In the genomic region with DNA sequence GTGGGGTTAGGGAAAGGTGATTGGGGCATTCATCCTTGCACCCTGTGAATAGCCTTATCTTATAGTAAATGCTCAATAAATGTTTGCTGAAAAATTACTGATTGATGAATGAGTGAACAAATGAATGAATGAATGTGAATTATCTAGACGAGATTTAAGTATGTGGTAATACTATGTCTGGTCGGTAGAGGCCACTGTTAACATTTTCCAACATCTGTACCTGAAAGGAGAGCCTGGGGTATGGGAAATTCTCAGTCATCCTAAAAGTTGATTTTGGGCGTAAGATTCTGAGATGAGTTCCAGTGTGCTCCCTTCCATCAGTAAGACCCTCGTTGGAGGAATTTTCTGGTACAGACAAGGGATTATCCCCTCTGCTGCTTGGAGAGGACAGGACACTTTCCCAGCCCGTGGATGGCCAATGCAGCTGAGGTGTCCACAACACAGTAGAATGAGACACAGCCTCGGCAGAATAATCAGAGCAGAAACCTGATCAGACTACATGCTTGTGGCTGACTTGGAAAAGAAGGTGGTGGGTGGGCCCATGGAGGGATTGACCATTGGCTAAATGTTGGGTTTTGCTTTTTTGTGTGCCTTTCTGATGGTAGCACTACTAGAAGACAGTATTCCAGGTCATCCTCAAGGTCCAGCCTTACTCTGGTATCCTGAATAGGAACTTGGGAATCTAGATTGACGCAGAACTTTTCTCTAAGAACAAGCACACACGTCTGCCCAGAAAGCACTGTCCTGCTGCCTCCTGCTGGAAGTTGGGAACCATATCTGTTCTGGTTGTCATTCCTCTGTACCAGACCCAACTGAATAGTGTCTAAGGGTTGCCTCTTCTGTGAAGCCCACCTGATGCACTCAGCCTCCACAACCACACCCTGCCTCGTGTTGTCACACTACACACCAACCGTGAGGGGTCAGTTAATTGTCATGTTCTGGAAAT, we compare ENCODE assay signal across 8 cellular contexts.
A peak's percentile ranks its signal among the peaks of the same experiment; 100 is the strongest.
DNase-seq lines count a peak whose midpoint lies in the region; ATAC-seq and TF ChIP-seq lines count a peak whose summit lies in the region.

No MANE protein-coding gene starts in this region.

- peak; percentile 52 for TF ChIP-seq CTCF in astrocyte of the cerebellum (IDR thresholded peaks at IDR 0.05; ENCODE audit: low read depth, low read length, missing control alignments)
- TF ChIP-seq CTCF in kidney epithelial cell (IDR thresholded peaks at IDR 0.05; ENCODE audit: insufficient read depth, low read length, poor library complexity, severe bottlenecking) = peak; percentile 47

- in situ Hi-C loops in astrocyte of the cerebellum (cut with HindIII; ENCODE audit: low sequenced_read_pairs) = no loop called here

- no peak for ATAC-seq in HG02763 (IDR thresholded peaks at IDR 0.05; ENCODE audit: unreplicated experiment)

- H3K27me3 ChIP-seq in kidney epithelial cell (ENCODE audit: control insufficient read depth, insufficient read depth, low read length) = no peaks in the 10 kb centered on the region

- H3K36me3 ChIP-seq in kidney epithelial cell (ENCODE audit: control insufficient read depth, insufficient read depth, low read length) = no peaks in the 10 kb centered on the region

- H3K4me3 ChIP-seq in astrocyte of the cerebellum (ENCODE audit: low read depth, low read length) = no peak overlapping the region
- H3K4me3 ChIP-seq in kidney epithelial cell (ENCODE audit: low read depth, low read length) = no peak overlapping the region

- peak; percentile 39 for DNase-seq in SIG-M5 treated with dmso at 0.1 percent for 504 hours (lab: John Stamatoyannopoulos, UW; ENCODE audit: unreplicated experiment)
- DNase-seq in SIG-M5 (lab: John Stamatoyannopoulos, UW) = no peak
- peak; percentile 68 for DNase-seq in NAMALWA (ENCODE audit: low spot score)
- no peak for DNase-seq in astrocyte of the cerebellum (ENCODE audit: low read depth)
- no peak for DNase-seq in kidney epithelial cell (ENCODE audit: low read depth)
- DNase-seq in activated T-cell treated with anti-CD3 and anti-CD28 coated beads, Interleukin-2, amount 50 U/mL, for 48 hours = no peak
- DNase-seq in stimulated activated naive CD4-positive, alpha-beta T cell treated with Interleukin-2 at 50 U/mL for 16 hours (lab: John Stamatoyannopoulos, UW) = no peak

Comparison
In these comparisons a context has a peak if more than half of its experiments do, and no peak if none do; other contexts are left out.
1. DNase-seq: peak in SIG-M5 treated with dmso at 0.1 percent for 504 hours (single experiment) and NAMALWA (single experiment); none in SIG-M5 (single experiment), astrocyte of the cerebellum (single experiment), kidney epithelial cell (single experiment), activated T-cell treated with anti-CD3 and anti-CD28 coated beads, Interleukin-2, amount 50 U/mL, for 48 hours (0 of 2) and stimulated activated naive CD4-positive, alpha-beta T cell treated with Interleukin-2 at 50 U/mL for 16 hours (single experiment).